ENCODE assay signal across 1 cellular context in genomic region chr2:201071305-201072200, GRCh38.
TF ChIP-seq lines count a peak whose summit lies in the region.

TSS of gene HYCC2 (minus strand) at chr2:201071671. CDS start at chr2:201024009, 47,662 bp downstream.
TSS of gene NDUFB3 (plus strand) at chr2:201072001. CDS start at chr2:201078883, 6,882 bp downstream.

TF ChIP-seq in K562, 482 proteins besides CTCF, POLR2A, EP300 and RAD21 (continued from another document and continues in another):
- TF ChIP-seq, protein P1, sequence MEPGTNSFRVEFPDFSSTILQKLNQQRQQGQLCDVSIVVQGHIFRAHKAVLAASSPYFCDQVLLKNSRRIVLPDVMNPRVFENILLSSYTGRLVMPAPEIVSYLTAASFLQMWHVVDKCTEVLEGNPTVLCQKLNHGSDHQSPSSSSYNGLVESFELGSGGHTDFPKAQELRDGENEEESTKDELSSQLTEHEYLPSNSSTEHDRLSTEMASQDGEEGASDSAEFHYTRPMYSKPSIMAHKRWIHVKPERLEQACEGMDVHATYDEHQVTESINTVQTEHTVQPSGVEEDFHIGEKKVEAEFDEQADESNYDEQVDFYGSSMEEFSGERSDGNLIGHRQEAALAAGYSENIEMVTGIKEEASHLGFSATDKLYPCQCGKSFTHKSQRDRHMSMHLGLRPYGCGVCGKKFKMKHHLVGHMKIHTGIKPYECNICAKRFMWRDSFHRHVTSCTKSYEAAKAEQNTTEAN (CRISPR knock-in tag; IDR thresholded peaks at IDR 0.05) = no peak
- no peak for TF ChIP-seq TCF7L2 (IDR thresholded peaks at IDR 0.05; ENCODE audit: low read depth, low read length)
- TF ChIP-seq JUNB (CRISPR knock-in tag; conservative IDR thresholded peaks at IDR 0.05) = no peak
- TF ChIP-seq, protein P2, sequence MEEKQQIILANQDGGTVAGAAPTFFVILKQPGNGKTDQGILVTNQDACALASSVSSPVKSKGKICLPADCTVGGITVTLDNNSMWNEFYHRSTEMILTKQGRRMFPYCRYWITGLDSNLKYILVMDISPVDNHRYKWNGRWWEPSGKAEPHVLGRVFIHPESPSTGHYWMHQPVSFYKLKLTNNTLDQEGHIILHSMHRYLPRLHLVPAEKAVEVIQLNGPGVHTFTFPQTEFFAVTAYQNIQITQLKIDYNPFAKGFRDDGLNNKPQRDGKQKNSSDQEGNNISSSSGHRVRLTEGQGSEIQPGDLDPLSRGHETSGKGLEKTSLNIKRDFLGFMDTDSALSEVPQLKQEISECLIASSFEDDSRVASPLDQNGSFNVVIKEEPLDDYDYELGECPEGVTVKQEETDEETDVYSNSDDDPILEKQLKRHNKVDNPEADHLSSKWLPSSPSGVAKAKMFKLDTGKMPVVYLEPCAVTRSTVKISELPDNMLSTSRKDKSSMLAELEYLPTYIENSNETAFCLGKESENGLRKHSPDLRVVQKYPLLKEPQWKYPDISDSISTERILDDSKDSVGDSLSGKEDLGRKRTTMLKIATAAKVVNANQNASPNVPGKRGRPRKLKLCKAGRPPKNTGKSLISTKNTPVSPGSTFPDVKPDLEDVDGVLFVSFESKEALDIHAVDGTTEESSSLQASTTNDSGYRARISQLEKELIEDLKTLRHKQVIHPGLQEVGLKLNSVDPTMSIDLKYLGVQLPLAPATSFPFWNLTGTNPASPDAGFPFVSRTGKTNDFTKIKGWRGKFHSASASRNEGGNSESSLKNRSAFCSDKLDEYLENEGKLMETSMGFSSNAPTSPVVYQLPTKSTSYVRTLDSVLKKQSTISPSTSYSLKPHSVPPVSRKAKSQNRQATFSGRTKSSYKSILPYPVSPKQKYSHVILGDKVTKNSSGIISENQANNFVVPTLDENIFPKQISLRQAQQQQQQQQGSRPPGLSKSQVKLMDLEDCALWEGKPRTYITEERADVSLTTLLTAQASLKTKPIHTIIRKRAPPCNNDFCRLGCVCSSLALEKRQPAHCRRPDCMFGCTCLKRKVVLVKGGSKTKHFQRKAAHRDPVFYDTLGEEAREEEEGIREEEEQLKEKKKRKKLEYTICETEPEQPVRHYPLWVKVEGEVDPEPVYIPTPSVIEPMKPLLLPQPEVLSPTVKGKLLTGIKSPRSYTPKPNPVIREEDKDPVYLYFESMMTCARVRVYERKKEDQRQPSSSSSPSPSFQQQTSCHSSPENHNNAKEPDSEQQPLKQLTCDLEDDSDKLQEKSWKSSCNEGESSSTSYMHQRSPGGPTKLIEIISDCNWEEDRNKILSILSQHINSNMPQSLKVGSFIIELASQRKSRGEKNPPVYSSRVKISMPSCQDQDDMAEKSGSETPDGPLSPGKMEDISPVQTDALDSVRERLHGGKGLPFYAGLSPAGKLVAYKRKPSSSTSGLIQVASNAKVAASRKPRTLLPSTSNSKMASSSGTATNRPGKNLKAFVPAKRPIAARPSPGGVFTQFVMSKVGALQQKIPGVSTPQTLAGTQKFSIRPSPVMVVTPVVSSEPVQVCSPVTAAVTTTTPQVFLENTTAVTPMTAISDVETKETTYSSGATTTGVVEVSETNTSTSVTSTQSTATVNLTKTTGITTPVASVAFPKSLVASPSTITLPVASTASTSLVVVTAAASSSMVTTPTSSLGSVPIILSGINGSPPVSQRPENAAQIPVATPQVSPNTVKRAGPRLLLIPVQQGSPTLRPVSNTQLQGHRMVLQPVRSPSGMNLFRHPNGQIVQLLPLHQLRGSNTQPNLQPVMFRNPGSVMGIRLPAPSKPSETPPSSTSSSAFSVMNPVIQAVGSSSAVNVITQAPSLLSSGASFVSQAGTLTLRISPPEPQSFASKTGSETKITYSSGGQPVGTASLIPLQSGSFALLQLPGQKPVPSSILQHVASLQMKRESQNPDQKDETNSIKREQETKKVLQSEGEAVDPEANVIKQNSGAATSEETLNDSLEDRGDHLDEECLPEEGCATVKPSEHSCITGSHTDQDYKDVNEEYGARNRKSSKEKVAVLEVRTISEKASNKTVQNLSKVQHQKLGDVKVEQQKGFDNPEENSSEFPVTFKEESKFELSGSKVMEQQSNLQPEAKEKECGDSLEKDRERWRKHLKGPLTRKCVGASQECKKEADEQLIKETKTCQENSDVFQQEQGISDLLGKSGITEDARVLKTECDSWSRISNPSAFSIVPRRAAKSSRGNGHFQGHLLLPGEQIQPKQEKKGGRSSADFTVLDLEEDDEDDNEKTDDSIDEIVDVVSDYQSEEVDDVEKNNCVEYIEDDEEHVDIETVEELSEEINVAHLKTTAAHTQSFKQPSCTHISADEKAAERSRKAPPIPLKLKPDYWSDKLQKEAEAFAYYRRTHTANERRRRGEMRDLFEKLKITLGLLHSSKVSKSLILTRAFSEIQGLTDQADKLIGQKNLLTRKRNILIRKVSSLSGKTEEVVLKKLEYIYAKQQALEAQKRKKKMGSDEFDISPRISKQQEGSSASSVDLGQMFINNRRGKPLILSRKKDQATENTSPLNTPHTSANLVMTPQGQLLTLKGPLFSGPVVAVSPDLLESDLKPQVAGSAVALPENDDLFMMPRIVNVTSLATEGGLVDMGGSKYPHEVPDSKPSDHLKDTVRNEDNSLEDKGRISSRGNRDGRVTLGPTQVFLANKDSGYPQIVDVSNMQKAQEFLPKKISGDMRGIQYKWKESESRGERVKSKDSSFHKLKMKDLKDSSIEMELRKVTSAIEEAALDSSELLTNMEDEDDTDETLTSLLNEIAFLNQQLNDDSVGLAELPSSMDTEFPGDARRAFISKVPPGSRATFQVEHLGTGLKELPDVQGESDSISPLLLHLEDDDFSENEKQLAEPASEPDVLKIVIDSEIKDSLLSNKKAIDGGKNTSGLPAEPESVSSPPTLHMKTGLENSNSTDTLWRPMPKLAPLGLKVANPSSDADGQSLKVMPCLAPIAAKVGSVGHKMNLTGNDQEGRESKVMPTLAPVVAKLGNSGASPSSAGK (IDR thresholded peaks at IDR 0.05) = no peak
- no peak for TF ChIP-seq MYBL2 (IDR thresholded peaks at IDR 0.05; ENCODE audit: low read depth)
- TF ChIP-seq MYBL2 (CRISPR knock-in tag; IDR thresholded peaks at IDR 0.05; ENCODE audit: borderline replicate concordance) = no peak
- TF ChIP-seq CBX8 (IDR thresholded peaks at IDR 0.05; ENCODE audit: borderline replicate concordance, extremely low read depth, low read depth, low read length, poor library complexity, severe bottlenecking) = no peak
- TF ChIP-seq RBFOX2 (IDR thresholded peaks at IDR 0.05; ENCODE audit: low read depth, low read length) = peak; percentile 81
- TF ChIP-seq NEUROD1 (IDR thresholded peaks at IDR 0.05; ENCODE audit: borderline replicate concordance, low read depth, low read length, partially characterized antibody) = peak; percentile 77
- TF ChIP-seq TOE1 (IDR thresholded peaks at IDR 0.05; ENCODE audit: borderline replicate concordance) = peak; percentile 89
- TF ChIP-seq TOE1 (CRISPR knock-in tag; IDR thresholded peaks at IDR 0.05; ENCODE audit: borderline replicate concordance, low read depth) = no peak
- TF ChIP-seq SMARCA5 (IDR thresholded peaks at IDR 0.05) = no peak
- TF ChIP-seq SMAD1 (IDR thresholded peaks at IDR 0.05; ENCODE audit: low read depth, low read length, partially characterized antibody) = peak; percentile 58
- TF ChIP-seq ZNF133 (CRISPR knock-in tag; IDR thresholded peaks at IDR 0.05) = no peak
- TF ChIP-seq ELF4 (CRISPR knock-in tag; IDR thresholded peaks at IDR 0.05) = no peak
- TF ChIP-seq E2F6 (IDR thresholded peaks at IDR 0.05; ENCODE audit: borderline replicate concordance in 1 of 2, extremely low read depth in 1 of 2, insufficient read depth in 1 of 2, insufficient read length in 1 of 2, low read depth in 1 of 2, low read length in 1 of 2, poor library complexity in 1 of 2, severe bottlenecking in 1 of 2) = no peak
- TF ChIP-seq REST (CRISPR knock-in tag; IDR thresholded peaks at IDR 0.05; ENCODE audit: low read depth) = no peak
- no peak for TF ChIP-seq NR2F6 (CRISPR knock-in tag; IDR thresholded peaks at IDR 0.05)
- TF ChIP-seq, protein P3, sequence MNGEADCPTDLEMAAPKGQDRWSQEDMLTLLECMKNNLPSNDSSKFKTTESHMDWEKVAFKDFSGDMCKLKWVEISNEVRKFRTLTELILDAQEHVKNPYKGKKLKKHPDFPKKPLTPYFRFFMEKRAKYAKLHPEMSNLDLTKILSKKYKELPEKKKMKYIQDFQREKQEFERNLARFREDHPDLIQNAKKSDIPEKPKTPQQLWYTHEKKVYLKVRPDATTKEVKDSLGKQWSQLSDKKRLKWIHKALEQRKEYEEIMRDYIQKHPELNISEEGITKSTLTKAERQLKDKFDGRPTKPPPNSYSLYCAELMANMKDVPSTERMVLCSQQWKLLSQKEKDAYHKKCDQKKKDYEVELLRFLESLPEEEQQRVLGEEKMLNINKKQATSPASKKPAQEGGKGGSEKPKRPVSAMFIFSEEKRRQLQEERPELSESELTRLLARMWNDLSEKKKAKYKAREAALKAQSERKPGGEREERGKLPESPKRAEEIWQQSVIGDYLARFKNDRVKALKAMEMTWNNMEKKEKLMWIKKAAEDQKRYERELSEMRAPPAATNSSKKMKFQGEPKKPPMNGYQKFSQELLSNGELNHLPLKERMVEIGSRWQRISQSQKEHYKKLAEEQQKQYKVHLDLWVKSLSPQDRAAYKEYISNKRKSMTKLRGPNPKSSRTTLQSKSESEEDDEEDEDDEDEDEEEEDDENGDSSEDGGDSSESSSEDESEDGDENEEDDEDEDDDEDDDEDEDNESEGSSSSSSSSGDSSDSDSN (IDR thresholded peaks at IDR 0.05; ENCODE audit: borderline replicate concordance in 1 of 2, low read depth in 2 of 2, low read length in 2 of 2) = peak; percentile 32 to 77; a peak in 1 of 4 replicates
- no peak for TF ChIP-seq HMG20A (CRISPR knock-in tag; conservative IDR thresholded peaks at IDR 0.05)
- no peak for TF ChIP-seq DLX4 (CRISPR knock-in tag; IDR thresholded peaks at IDR 0.05)
- peak; percentile 57; the same call in 1 of the 2 replicates for TF ChIP-seq NBN (IDR thresholded peaks at IDR 0.05; ENCODE audit: low read depth)
- no peak for TF ChIP-seq KDM2B (CRISPR knock-in tag; IDR thresholded peaks at IDR 0.05)
- no peak for TF ChIP-seq CHD4 (IDR thresholded peaks at IDR 0.05; ENCODE audit: insufficient read depth, insufficient replicate concordance, low read depth, low read length, poor library complexity, severe bottlenecking)
- TF ChIP-seq ETV1 (tag; conservative IDR thresholded peaks at IDR 0.05; ENCODE audit: low read depth) = peak; percentile 75
- no peak for TF ChIP-seq PURB (CRISPR knock-in tag; IDR thresholded peaks at IDR 0.05; ENCODE audit: low read depth)
- peak; percentile 100 for TF ChIP-seq NCOA1 (IDR thresholded peaks at IDR 0.05; ENCODE audit: low read depth)
- TF ChIP-seq ZNF165 (CRISPR knock-in tag; IDR thresholded peaks at IDR 0.05; ENCODE audit: borderline replicate concordance) = no peak
- TF ChIP-seq KAT2B (IDR thresholded peaks at IDR 0.05; ENCODE audit: low read depth, low read length) = no peak
- TF ChIP-seq ZNF830 (CRISPR knock-in tag; IDR thresholded peaks at IDR 0.05) = no peak
- no peak for TF ChIP-seq HDAC8 (tag; IDR thresholded peaks at IDR 0.05)
- no peak for TF ChIP-seq ATF2 (CRISPR knock-in tag; IDR thresholded peaks at IDR 0.05)
- TF ChIP-seq FOXM1 (IDR thresholded peaks at IDR 0.05; ENCODE audit: low read depth) = peak; percentile 80
- no peak for TF ChIP-seq FOXM1 (CRISPR knock-in tag; IDR thresholded peaks at IDR 0.05; ENCODE audit: low read depth)
- TF ChIP-seq ASH1L (IDR thresholded peaks at IDR 0.05; ENCODE audit: borderline replicate concordance, low read depth, partially characterized antibody) = peak; percentile 79
